Comparison of ENCODE assay signal across 1 cellular context in the genomic region with DNA sequence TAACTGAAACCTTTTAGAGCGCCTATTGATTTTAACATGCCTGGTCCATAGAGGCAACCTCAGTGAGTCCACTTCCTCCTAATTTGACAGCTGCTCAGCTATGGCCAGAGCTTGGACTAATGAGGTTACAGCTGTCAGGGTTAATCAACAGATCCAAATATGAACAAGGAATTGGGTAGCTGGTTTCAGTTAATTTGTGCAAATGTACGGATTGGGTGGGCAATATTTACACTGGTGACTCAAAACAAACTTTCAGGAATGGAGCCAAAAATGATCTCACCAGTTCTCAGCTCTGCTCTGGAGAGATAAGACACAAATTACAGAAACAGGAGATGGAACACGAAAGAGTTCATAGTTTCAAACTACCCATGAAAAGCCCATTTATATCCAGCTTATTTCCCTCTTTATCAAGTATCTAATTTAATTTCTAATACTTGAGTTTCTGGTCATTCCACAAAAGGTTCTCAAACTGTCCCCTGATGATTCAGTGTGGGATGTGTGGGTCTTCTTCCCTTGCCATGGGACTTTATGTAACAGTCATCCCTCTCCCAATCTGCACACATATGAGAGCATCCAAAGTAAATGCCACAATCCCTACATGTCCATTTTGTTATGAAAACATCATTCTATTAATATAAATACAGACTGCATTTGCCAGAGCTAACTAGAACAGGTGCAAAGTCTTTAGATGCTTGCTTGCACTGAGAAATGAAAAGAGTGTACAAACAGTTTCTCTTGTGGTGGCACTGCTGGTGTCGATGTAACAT.
TF ChIP-seq lines count a peak whose summit lies in the region.

No MANE protein-coding gene starts in this region.

TF ChIP-seq in endothelial cell of umbilical vein, 7 proteins besides CTCF, POLR2A, EP300 and RAD21 (continued from another document):
- TF ChIP-seq EZH2 (IDR thresholded peaks at IDR 0.05; ENCODE audit: borderline replicate concordance, low read depth, low read length, severe bottlenecking), result no peak
- peak; percentile 73 for TF ChIP-seq JUN (IDR thresholded peaks at IDR 0.05; ENCODE audit: borderline replicate concordance, insufficient read depth, insufficient read length, low read depth)
- peak; percentile 83 for TF ChIP-seq GATA2 (IDR thresholded peaks at IDR 0.05; ENCODE audit: insufficient read depth, insufficient read length, low read depth, low read length)
TF ChIP-seq in endothelial cell of umbilical vein: peak in this region for 3.
